Comparison of ENCODE assay signal across 10 cellular contexts in the genomic region with DNA sequence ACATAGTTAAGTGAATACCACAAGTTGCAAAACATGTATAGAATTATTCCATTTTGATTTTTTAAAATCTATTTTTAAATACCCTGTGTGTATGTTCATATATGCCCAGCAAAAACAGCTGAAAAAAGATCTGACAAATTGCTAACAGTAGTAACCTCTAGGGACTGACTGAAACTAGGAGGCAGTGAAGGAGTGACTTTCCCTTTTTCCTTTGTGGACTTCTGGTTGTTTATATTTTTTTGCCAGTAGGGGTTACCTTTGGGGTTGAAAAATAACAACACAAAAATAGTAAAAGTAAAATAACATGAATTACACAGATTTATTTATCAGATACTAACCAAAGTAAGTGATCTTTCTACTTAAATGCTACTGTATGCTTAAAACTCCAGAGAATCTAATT. TPM values are rescaled to one million over a fixed set of nuclear protein-coding genes. Genes with fewer than 3 reads are reported as not detected.
DNase-seq lines count a peak whose midpoint lies in the region; ATAC-seq and TF ChIP-seq lines count a peak whose summit lies in the region.
"Had no signal": no experiment of that assay in that cellular context is flagged by ENCODE, and none has a peak within 500 bp of the region (broad histone marks: within the 10 kb centered on the region; RNA-seq: fewer than 3 reads in every experiment).

No MANE protein-coding gene starts in this region.

- H3K4me1 ChIP-seq in BLaER1 = peaks cover 58% of the 10 kb centered on the region
- H3K4me1 ChIP-seq in IMR-90 (ENCODE audit: control insufficient read depth, insufficient read depth, low read length) = peaks cover 13% of the 10 kb centered on the region
- peaks cover 22% of the 10 kb centered on the region in 2 donors for H3K4me1 ChIP-seq in naive thymus-derived CD4-positive, alpha-beta T cell (ENCODE audit: control insufficient read depth in 2 of 2, insufficient read depth in 2 of 2, low read length in 2 of 2)

- intact Hi-C loops in IMR-90 (cut with micrococcal nuclease) (no loop called here), MCF 10A (cut with micrococcal nuclease) (no loop called here)
- intact Hi-C loops in naive thymus-derived CD4-positive, alpha-beta T cell (cut with micrococcal nuclease) = loop anchor here (5.0 kb wide), 4 partner anchors 94 to 656 kb away; a partner anchor contains a TSS

- H2BK120ac ChIP-seq in IMR-90 (ENCODE audit: low read depth, low read length) = no peak overlapping the region

- no peak overlapping the region for H4K5ac ChIP-seq in IMR-90 (ENCODE audit: low read depth, low read length)

- no peaks in the 10 kb centered on the region for H3K27me3 Mint-ChIP-seq in MCF 10A (ENCODE audit: insufficient read depth, unreplicated experiment)
- H3K27me3 Mint-ChIP-seq in naive thymus-derived CD4-positive, alpha-beta T cell = no peaks in the 10 kb centered on the region

- no peak overlapping the region for H3K56ac ChIP-seq in IMR-90 (ENCODE audit: extremely low read depth, insufficient read depth, low read length)

- H3K36me3 Mint-ChIP-seq in MCF 10A (ENCODE audit: insufficient read depth, unreplicated experiment) = no peaks in the 10 kb centered on the region
- H3K36me3 Mint-ChIP-seq in naive thymus-derived CD4-positive, alpha-beta T cell = peaks cover 0 to 6% (median 0%) of the 10 kb centered on the region in 5 donors

- H4K91ac ChIP-seq in IMR-90 (ENCODE audit: insufficient read depth, low read depth, low read length) = no peak overlapping the region

- no TSS peak for BruUV-seq in IMR-90 (replicated peaks; lab: Mats Ljungman, UMichigan)
- BruUV-seq in MCF 10A (replicated peaks; lab: Mats Ljungman, UMichigan) = no TSS peak

- ATAC-seq in IMR-90 (ENCODE audit: low read depth) = no peak
- no peak for ATAC-seq in naive thymus-derived CD4-positive, alpha-beta T cell

- H3K9me3 ChIP-seq in BLaER1 = no peaks in the 10 kb centered on the region
- H3K9me3 ChIP-seq in IMR-90 (ENCODE audit: control insufficient read depth, insufficient read depth, low read length) = no peaks in the 10 kb centered on the region
- no peaks in the 10 kb centered on the region for H3K9me3 ChIP-seq in naive thymus-derived CD4-positive, alpha-beta T cell (ENCODE audit: control insufficient read depth in 2 of 3, low read length in 3 of 3)

- no peak overlapping the region for H2BK5ac ChIP-seq in IMR-90 (ENCODE audit: low read depth, low read length, poor library complexity, severe bottlenecking)

- H3K23ac ChIP-seq in IMR-90 (ENCODE audit: low read depth, low read length) = no peak overlapping the region

- H3K9ac ChIP-seq in BLaER1 = no peak overlapping the region
- no peak overlapping the region for H3K9ac ChIP-seq in IMR-90 (ENCODE audit: low read depth, low read length)

- TF ChIP-seq RAD21 in IMR-90 (IDR thresholded peaks at IDR 0.05; ENCODE audit: low read length) = no peak

- H3K4me3 Mint-ChIP-seq in MCF 10A (ENCODE audit: unreplicated experiment) = peak overlapping the region; percentile 91
- H3K4me3 Mint-ChIP-seq in naive thymus-derived CD4-positive, alpha-beta T cell = peak overlapping the region; percentile 57 to 98 (median 86)

- in situ Hi-C loops in IMR-90 (cut with MboI; ENCODE audit: low sequenced_read_pairs) = no loop called here

- H2AK9ac ChIP-seq in IMR-90 (replicated peaks; ENCODE audit: low read depth, low read length, poor library complexity) = no peak overlapping the region

- H3K27me3 ChIP-seq in BLaER1 = no peaks in the 10 kb centered on the region
- no peaks in the 10 kb centered on the region for H3K27me3 ChIP-seq in IMR-90 (ENCODE audit: control insufficient read depth, insufficient read depth, low read length)
- no peaks in the 10 kb centered on the region for H3K27me3 ChIP-seq in naive thymus-derived CD4-positive, alpha-beta T cell (ENCODE audit: control insufficient read depth in 2 of 2, insufficient read depth in 2 of 2, low read length in 2 of 2)

- no peak for TF ChIP-seq POLR2A in IMR-90 (IDR thresholded peaks at IDR 0.05; ENCODE audit: low read depth, low read length)

- H3K18ac ChIP-seq in IMR-90 (ENCODE audit: low read depth, low read length) = no peak overlapping the region

- TF ChIP-seq CTCF in IMR-90 (conservative IDR thresholded peaks at IDR 0.05; ENCODE audit: low read depth, low read length) (no peak), MCF 10A (IDR thresholded peaks at IDR 0.05; ENCODE audit: unreplicated experiment) (no peak)

- dilution Hi-C loops in IMR-90 (cut with HindIII; ENCODE audit: low sequenced_read_pairs, unreplicated experiment) = no loop called here

- no peak overlapping the region for H3K4ac ChIP-seq in IMR-90 (ENCODE audit: low read depth, low read length)

- no peak overlapping the region for H4K8ac ChIP-seq in IMR-90 (ENCODE audit: low read depth in 2 of 2, low read length in 2 of 2)

- H3K9me3 Mint-ChIP-seq in MCF 10A (ENCODE audit: unreplicated experiment) = no peaks in the 10 kb centered on the region
- no peaks in the 10 kb centered on the region for H3K9me3 Mint-ChIP-seq in naive thymus-derived CD4-positive, alpha-beta T cell

- H3K27ac ChIP-seq in BLaER1 (no peak overlapping the region), IMR-90 (ENCODE audit: insufficient read depth, low read length) (no peak overlapping the region)
- H3K27ac ChIP-seq in naive thymus-derived CD4-positive, alpha-beta T cell (ENCODE audit: low read depth, low read length) = peak overlapping the region; percentile 79

- H2AK5ac ChIP-seq in IMR-90 (ENCODE audit: low read depth, low read length) = no peak overlapping the region

- POLR2A ChIA-PET in IMR-90 (lab: Charles Lee; ENCODE audit: unreplicated experiment) = no interaction called here
- POLR2A ChIA-PET in MCF 10A (lab: Yijun Ruan, JAX) = interaction anchor here (0.6 to 4.2 kb wide), 18 partner anchors 9 to 787 kb away, joined by 3 to 26 read pairs (median 4); a partner anchor contains a TSS
- POLR2A ChIA-PET in naive thymus-derived CD4-positive, alpha-beta T cell (lab: Charles Lee) = interaction anchor here (0.6 kb wide), 1 partner anchor 488 kb away, joined by 5 read pairs; no protein-coding TSS in a partner anchor

- no peak for DNase-seq in IMR-90
- peak; percentile 40 for DNase-seq in MCF 10A (ENCODE audit: unreplicated experiment)
- DNase-seq in naive thymus-derived CD4-positive, alpha-beta T cell = no peak
- no peak for DNase-seq in NCI-H82 (lab: John Stamatoyannopoulos, UW)
- no peak for DNase-seq in globus pallidus (ENCODE audit: low spot score)
- no peak for DNase-seq in NCI-H187 treated with DMSO at 0.1 percent for 48 hours (lab: John Stamatoyannopoulos, UW)
- DNase-seq in UCSD-AML1 (lab: John Stamatoyannopoulos, UW; ENCODE audit: unreplicated experiment) = no peak
- DNase-seq: activated CD4-positive, CD25-positive, alpha-beta regulatory T cell treated with anti-CD3 and anti-CD28 coated beads, Interleukin-2, amount 50 U/mL, for 72 hours; NCI-H1436 treated with DMSO at 0.1 percent for 48 hours had no signal

- H4K20me1 ChIP-seq in BLaER1 (peaks cover 25% of the 10 kb centered on the region; the same call in 1 of the 2 replicates), IMR-90 (ENCODE audit: insufficient read depth, low read length) (no peaks in the 10 kb centered on the region)

- CTCF ChIA-PET in IMR-90 (lab: Yijun Ruan, JAX) = interaction anchor here (0.6 kb wide), 1 partner anchor 21 kb away, joined by 3 read pairs; no protein-coding TSS in a partner anchor
- CTCF ChIA-PET in MCF 10A (lab: Yijun Ruan, JAX) = interaction anchor here (0.9 to 1.8 kb wide), 3 partner anchors 23 to 83 kb away, joined by 4 to 7 read pairs (median 5); no protein-coding TSS in a partner anchor
- CTCF ChIA-PET in naive thymus-derived CD4-positive, alpha-beta T cell (lab: Charles Lee) = interaction anchor here (1.0 kb wide), 1 partner anchor 44 kb away, joined by 3 read pairs; no protein-coding TSS in a partner anchor

- H3K36me3 ChIP-seq in BLaER1 = peaks cover 4% of the 10 kb centered on the region; the same call in 1 of the 2 replicates
- no peaks in the 10 kb centered on the region for H3K36me3 ChIP-seq in IMR-90 (ENCODE audit: control insufficient read depth, insufficient read depth, low read length)
- H3K36me3 ChIP-seq in naive thymus-derived CD4-positive, alpha-beta T cell (ENCODE audit: control insufficient read depth in 2 of 3, insufficient read depth in 3 of 3, low read length in 3 of 3) = peaks cover 0 to 3% (median 0%) of the 10 kb centered on the region in 3 experiments

- H2AFZ ChIP-seq in IMR-90 (replicated peaks; ENCODE audit: low read length, poor library complexity) = no peak overlapping the region

- peaks cover 26% of the 10 kb centered on the region for H3K4me1 Mint-ChIP-seq in MCF 10A (ENCODE audit: insufficient read depth, unreplicated experiment)
- H3K4me1 Mint-ChIP-seq in naive thymus-derived CD4-positive, alpha-beta T cell = peaks cover 19 to 50% (median 43%) of the 10 kb centered on the region in 7 donors

- H3K14ac ChIP-seq in IMR-90 (replicated peaks; ENCODE audit: low read depth, low read length) = no peak overlapping the region

- H3K9me1 ChIP-seq in IMR-90 (ENCODE audit: insufficient read depth, low read length) = peaks cover 3% of the 10 kb centered on the region; the same call in 1 of the 2 replicates

- peak overlapping the region; percentile 95 for H3K27ac Mint-ChIP-seq in MCF 10A (ENCODE audit: low read depth, unreplicated experiment)
- peak overlapping the region; percentile 52 to 98 (median 89) for H3K27ac Mint-ChIP-seq in naive thymus-derived CD4-positive, alpha-beta T cell

- no peak overlapping the region for H2BK15ac ChIP-seq in IMR-90 (ENCODE audit: low read depth, low read length)

- peak overlapping the region; percentile 93 for H3K4me2 ChIP-seq in BLaER1
- H3K4me2 ChIP-seq in IMR-90 (ENCODE audit: low read depth, low read length) = peak overlapping the region; percentile 31; the same call in 1 of the 2 replicates

- no peak overlapping the region for H2BK20ac ChIP-seq in IMR-90 (ENCODE audit: low read depth, low read length)

- H3K79me1 ChIP-seq in IMR-90 (ENCODE audit: low read depth in 1 of 2, low read length in 2 of 2) = peaks cover 16 to 59% of the 10 kb centered on the region in 2 experiments; a peak in 3 of 4 replicates

- H3K4me3 ChIP-seq in BLaER1 = no peak overlapping the region
- H3K4me3 ChIP-seq in IMR-90 (ENCODE audit: insufficient read depth, low read depth, low read length) = no peak overlapping the region
- H3K4me3 ChIP-seq in naive thymus-derived CD4-positive, alpha-beta T cell (ENCODE audit: low read length) = no peak overlapping the region

TF ChIP-seq in IMR-90, 13 proteins besides CTCF, POLR2A, EP300 and RAD21 (continues in another document):
- TF ChIP-seq CHD1 (IDR thresholded peaks at IDR 0.05; ENCODE audit: low read depth, low read length) (no peak), NFE2L2 (IDR thresholded peaks at IDR 0.05; ENCODE audit: low read depth, low read length) (no peak), MAZ (IDR thresholded peaks at IDR 0.05; ENCODE audit: borderline replicate concordance, low read depth, low read length) (no peak), CEBPB (IDR thresholded peaks at IDR 0.05; ENCODE audit: low read depth, low read length) (no peak)

RNA-seq across cellular contexts. Expression of a gene that starts 2.9 kb away (rescaled TPM):
- total RNA-seq in IMR-90 (2012; rRNA removed) (3.4 and 4.7 TPM in 2 replicates), MCF 10A (2022) (5.7 and 6.9 TPM in 2 replicates)
- polyA plus RNA-seq in IMR-90 (2012; rRNA removed) = 3.0 and 3.4 TPM in 2 replicates
- 1.4 and 1.7 TPM in 2 replicates for polyA plus RNA-seq in IMR-90 (2012; cell fraction: cytosol; rRNA removed)
- 0.83 and 3.0 TPM in 2 replicates for polyA plus RNA-seq in IMR-90 (2012; cell fraction: nucleus; rRNA removed; ENCODE audit: low replicate concordance)
- total RNA-seq in naive thymus-derived CD4-positive, alpha-beta T cell = 10 to 100 TPM in 4 of 5 experiments, 1 to 10 TPM in 1; 9.5 to 35.4 (median 11.1) TPM
- polyA plus RNA-seq in naive thymus-derived CD4-positive, alpha-beta T cell = 1 to 10 TPM; 3.9 to 7.4 TPM

Comparison
In these comparisons a context has a peak if more than half of its experiments do, and no peak if none do; other contexts are left out.
1. intact Hi-C loops: an anchor here in naive thymus-derived CD4-positive, alpha-beta T cell (5.0 kb wide); none called in IMR-90 and MCF 10A.